Comparison of ENCODE assay signal across 3 cellular contexts in genomic region chr3:118245312-118245711, GRCh38.
TF ChIP-seq lines count a peak whose summit lies in the region.

No MANE protein-coding gene starts in this region.

TF ChIP-seq in HepG2, 621 proteins besides CTCF, POLR2A, EP300 and RAD21:
- TF ChIP-seq PHF8 (CRISPR knock-in tag; IDR thresholded peaks at IDR 0.05) (no peak), CBFB (CRISPR knock-in tag; IDR thresholded peaks at IDR 0.05) (no peak), ARNTL (CRISPR knock-in tag; IDR thresholded peaks at IDR 0.05) (no peak), CREB1 (IDR thresholded peaks at IDR 0.05) (0 out of 2 replicates have a peak, but pooled peaks have one; percentile 33), CREB1 (CRISPR knock-in tag; IDR thresholded peaks at IDR 0.05) (no peak), RFXAP (CRISPR knock-in tag; IDR thresholded peaks at IDR 0.05; ENCODE audit: borderline replicate concordance) (no peak), HCFC1 (IDR thresholded peaks at IDR 0.05; ENCODE audit: low read depth, low read length) (no peak), TMF1 (CRISPR knock-in tag; IDR thresholded peaks at IDR 0.05; ENCODE audit: low read depth) (no peak), MAFF (IDR thresholded peaks at IDR 0.05; ENCODE audit: low read depth, low read length) (peak; percentile 73), MAFK (conservative IDR thresholded peaks at IDR 0.05 in 1 of 2, IDR thresholded peaks at IDR 0.05 in 1 of 2; ENCODE audit: low read length in 2 of 2) (peak; percentile 70 to 80)

TF ChIP-seq in A549, 52 proteins besides CTCF, POLR2A, EP300 and RAD21:
- no peak for TF ChIP-seq HMGXB4 (CRISPR knock-in tag; IDR thresholded peaks at IDR 0.05; ENCODE audit: borderline replicate concordance)
- TF ChIP-seq MAFK (IDR thresholded peaks at IDR 0.05; ENCODE audit: partially characterized antibody): peak; percentile 37

TF ChIP-seq in IMR-90, 13 proteins besides CTCF, POLR2A, EP300 and RAD21:
- TF ChIP-seq RFX5 (IDR thresholded peaks at IDR 0.05; ENCODE audit: low read depth, low read length): no peak
- peak; percentile 60 for TF ChIP-seq MAFK (IDR thresholded peaks at IDR 0.05; ENCODE audit: low read depth, low read length)
TF ChIP-seq in IMR-90: peak in this region for 1.
